Comparison of ENCODE assay signal across 13 cellular contexts in the genomic region with DNA sequence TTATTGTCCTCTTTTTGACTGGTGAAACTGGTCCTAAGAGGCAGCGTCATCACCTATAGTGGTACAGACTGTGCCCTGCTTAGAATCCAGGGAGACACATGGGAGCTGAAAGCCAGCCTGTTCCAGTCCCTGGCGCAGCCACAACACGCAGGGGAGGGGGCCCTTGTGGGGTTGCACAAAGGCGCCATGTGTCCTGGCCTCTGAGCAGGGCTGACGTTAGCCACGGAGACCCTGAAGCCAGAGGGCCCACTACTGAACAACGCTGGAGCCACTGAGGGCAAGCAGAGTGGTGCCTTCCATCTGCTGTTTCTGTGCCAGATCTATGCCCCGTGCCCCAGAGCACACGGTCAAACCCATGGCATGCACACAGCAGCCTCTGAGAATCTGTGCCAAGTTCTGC.
"Had no signal": no experiment of that assay in that cellular context is flagged by ENCODE, and none has a peak within 500 bp of the region (broad histone marks: within the 10 kb centered on the region; RNA-seq: fewer than 3 reads in every experiment).

No MANE protein-coding gene starts in this region.

- H3K4me3 ChIP-seq: body of pancreas, SJSA1, upper lobe of left lung had no signal

- H3K9me3 ChIP-seq: body of pancreas, SJSA1, upper lobe of left lung had no signal

- H3K36me3 ChIP-seq: SJSA1, upper lobe of left lung had no signal

- DNase-seq: activated CD4-positive, alpha-beta T cell treated with anti-CD3 and anti-CD28 coated beads for 36 hours; activated naive CD4-positive, alpha-beta T cell treated with Interleukin-2 at 50 U/mL for 16 hours; activated naive CD8-positive, alpha-beta T cell treated with anti-CD3 and anti-CD28 coated beads, Interleukin-2, amount 50 U/mL, for 24 hours; body of pancreas; immature natural killer cell; retina; T-helper 9 cell had no signal

- H3K27ac ChIP-seq: body of pancreas, SJSA1, upper lobe of left lung, VCaP had no signal

- H3K27me3 ChIP-seq: body of pancreas, SJSA1, upper lobe of left lung had no signal

- H3K4me1 ChIP-seq: body of pancreas, SJSA1, upper lobe of left lung had no signal

- ATAC-seq: activated CD4-positive, alpha-beta T cell treated with anti-CD3 and anti-CD28 coated beads for 36 hours; activated naive CD8-positive, alpha-beta T cell treated with anti-CD3 and anti-CD28 coated beads, Interleukin-2, amount 50 U/mL, for 24 hours; body of pancreas; left colon; natural killer cell treated with Interleukin-12 subunit alpha and Interleukin-12 subunit beta and Interleukin-15 and Interleukin-18, amount 100 ng/mL, for 72 hours; stimulated activated memory B cell treated with anti-CD40 and anti-IgM and Interleukin-4, amounts not matched to agents 10 μg/mL and 1 μg/mL and 100 μg/mL, for 72 hours had no signal
